ENCODE assay signal across 40 cellular contexts in the genomic region with DNA sequence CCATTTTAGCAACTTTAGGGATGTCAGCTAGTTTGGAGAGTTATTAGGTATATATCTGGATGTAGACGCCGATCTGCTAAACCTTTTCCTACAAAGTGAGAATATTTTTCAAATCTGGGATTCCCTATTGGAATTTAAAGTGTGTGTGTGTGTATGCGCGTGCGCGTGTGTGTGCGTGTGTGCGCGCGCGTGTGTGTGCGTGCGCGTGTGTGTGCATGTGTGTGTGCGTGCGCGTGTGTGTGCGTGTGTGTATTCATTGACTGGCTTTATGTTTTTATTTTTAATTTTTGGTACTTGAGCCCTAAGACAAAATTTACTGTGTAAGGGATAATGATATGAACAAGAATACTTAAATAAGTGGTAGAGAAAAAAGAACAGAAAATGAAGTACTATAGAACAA. TPM values are rescaled to one million over a fixed set of nuclear protein-coding genes. Genes with fewer than 3 reads are reported as not detected.
"Had no signal": no experiment of that assay in that cellular context is flagged by ENCODE, and none has a peak within 500 bp of the region (broad histone marks: within the 10 kb centered on the region; RNA-seq: fewer than 3 reads in every experiment).

No MANE protein-coding gene starts in this region.

- DNase-seq: Karpas-422, Kasumi-1, MG63, MM.1S, MV-4-11, NCI-H1048, NCI-H1092, NCI-H1092 treated with DMSO at 0.1 percent for 48 hours, NCI-H1105, NCI-H1105 treated with DMSO at 0.1 percent for 48 hours, NCI-H1417, NCI-H1417 treated with DMSO at 0.1 percent for 48 hours, NCI-H1436, NCI-H1436 treated with DMSO at 0.1 percent for 48 hours, NCI-H146, NCI-H1694, NCI-H1694 treated with DMSO at 0.1 percent for 48 hours, NCI-H187, NCI-H187 treated with DMSO at 0.1 percent for 48 hours, NCI-H1930, NCI-H2029, NCI-H2029 treated with DMSO at 0.1 percent for 48 hours, NCI-H2081, NCI-H2081 treated with DMSO at 0.1 percent for 48 hours, NCI-H2107, NCI-H2171, NCI-H2171 treated with DMSO at 0.1 percent for 48 hours, NCI-H2227 treated with DMSO at 0.1 percent for 48 hours, NCI-H226, NCI-H345, NCI-H446, NCI-H446 treated with DMSO at 0.1 percent for 48 hours, NCI-H510A, NCI-H510A treated with DMSO at 0.1 percent for 48 hours, NCI-H524, NCI-H524 treated with DMSO at 0.1 percent for 48 hours had no signal

- H3K36me3 ChIP-seq: MG63 had no signal

- H3K27me3 ChIP-seq: MG63 had no signal

- H3K9me3 ChIP-seq: MG63 had no signal

- H3K4me3 ChIP-seq: MG63 had no signal

RNA-seq across cellular contexts. Expression of a gene that starts 8.1 kb away (rescaled TPM):
- total RNA-seq: LHCN-M2, M059J, MCF 10A, NCI-H460 had no signal
